ENCODE assay signal across 2 cellular contexts in genomic region chr5:1175801-1176472, GRCh38.
TF ChIP-seq lines count a peak whose summit lies in the region.

No MANE protein-coding gene starts in this region.

TF ChIP-seq in HepG2, 621 proteins besides CTCF, POLR2A, EP300 and RAD21:
- TF ChIP-seq NRL (CRISPR knock-in tag; IDR thresholded peaks at IDR 0.05; ENCODE audit: borderline replicate concordance), result peak; percentile 43; the same call in 1 of the 2 replicates
- no peak for TF ChIP-seq PAX8 (CRISPR knock-in tag; IDR thresholded peaks at IDR 0.05; ENCODE audit: borderline replicate concordance)
TF ChIP-seq in HepG2: peak in this region for 1.

TF ChIP-seq in H1, 55 proteins besides CTCF, POLR2A, EP300 and RAD21:
- no peak for TF ChIP-seq JUN (IDR thresholded peaks at IDR 0.05; ENCODE audit: low read depth, low read length)
